In genomic region chr5:14451866-14452265, GRCh38 we compare ENCODE assay signal across 1 cellular context.
TF ChIP-seq lines count a peak whose summit lies in the region.

No MANE protein-coding gene starts in this region.

TF ChIP-seq in H1, 55 proteins besides CTCF, POLR2A, EP300 and RAD21:
- no peak for TF ChIP-seq GABPA (IDR thresholded peaks at IDR 0.05; ENCODE audit: borderline replicate concordance, insufficient read depth, low read length)
- no peak for TF ChIP-seq CBX5 (IDR thresholded peaks at IDR 0.05; ENCODE audit: low read depth, low read length)
- no peak for TF ChIP-seq EGR1 (IDR thresholded peaks at IDR 0.05; ENCODE audit: borderline replicate concordance, low read depth, low read length)
- TF ChIP-seq FOSL1 (IDR thresholded peaks at IDR 0.05; ENCODE audit: insufficient read depth, low read depth, low read length): no peak
- no peak for TF ChIP-seq MAFK (IDR thresholded peaks at IDR 0.05; ENCODE audit: low read depth, low read length)
- TF ChIP-seq CEBPB (IDR thresholded peaks at IDR 0.05; ENCODE audit: low read depth, low read length): no peak
- TF ChIP-seq TBP (IDR thresholded peaks at IDR 0.05; ENCODE audit: low read depth, low read length): no peak
- TF ChIP-seq CREB1 (IDR thresholded peaks at IDR 0.05): no peak
